In the genomic region with DNA sequence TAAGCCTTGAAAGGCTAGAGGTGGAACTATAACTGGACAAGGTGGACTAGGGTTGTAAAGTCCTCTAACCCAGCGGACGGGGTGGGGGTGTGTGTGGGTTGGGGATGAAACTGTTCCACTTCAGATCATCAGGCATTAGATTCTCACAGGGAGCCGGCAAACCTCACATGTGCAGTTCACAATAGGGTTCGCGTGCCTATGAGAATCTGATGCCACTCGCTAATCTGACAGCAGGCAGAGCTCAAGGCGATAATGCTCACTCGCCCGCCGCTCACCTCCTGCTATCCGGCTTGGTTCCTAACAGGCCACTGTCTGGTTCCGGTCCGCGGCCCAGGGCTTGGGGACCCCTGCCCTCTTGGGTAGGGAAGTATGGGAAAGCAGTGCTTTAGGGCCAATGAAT, we compare ENCODE assay signal across 7 cellular contexts. TPM values are rescaled to one million over a fixed set of nuclear protein-coding genes. Genes with fewer than 3 reads are reported as not detected.
DNase-seq lines count a peak whose midpoint lies in the region; ATAC-seq, FAIRE-seq and TF ChIP-seq lines count a peak whose summit lies in the region.

No MANE protein-coding gene starts in this region.

- peaks cover 24% of the 10 kb centered on the region for H3K36me3 ChIP-seq in GM23248 (ENCODE audit: low read depth)
- H3K36me3 ChIP-seq in PC-9 (ENCODE audit: low read depth) = 0 out of 2 replicates have a peak, but pooled peaks cover 3% of the 10 kb centered on the region
- peaks cover 58% of the 10 kb centered on the region for H3K36me3 ChIP-seq in K562 (ENCODE audit: control insufficient read depth, insufficient read depth, low read length)
- peaks cover 40% of the 10 kb centered on the region for H3K36me3 ChIP-seq in lower lobe of right lung
- peaks cover under 1% of the 10 kb centered on the region for H3K36me3 ChIP-seq in thoracic aorta

- H3K9ac ChIP-seq in GM23248 = peak overlapping the region; percentile 88
- H3K9ac ChIP-seq in K562 (ENCODE audit: insufficient read depth in 1 of 2, low read depth in 2 of 2, low read length in 2 of 2) = peak overlapping the region; percentile 88 to 96

- H3F3A ChIP-seq in GM23248 (ENCODE audit: insufficient read depth) (peaks cover 29% of the 10 kb centered on the region), PC-9 (ENCODE audit: insufficient read depth, low read depth) (peaks cover 11% of the 10 kb centered on the region)

- peaks cover 27% of the 10 kb centered on the region for H3K4me1 ChIP-seq in GM23248 (ENCODE audit: insufficient read depth)
- peaks cover 34% of the 10 kb centered on the region for H3K4me1 ChIP-seq in PC-9 (replicated peaks; ENCODE audit: insufficient read depth)
- peaks cover 0 to 6% of the 10 kb centered on the region in 2 experiments; a peak in 2 of 5 replicates for H3K4me1 ChIP-seq in K562 (replicated peaks in 1 of 2; ENCODE audit: control insufficient read depth in 2 of 2, insufficient read depth in 2 of 2, low read length in 2 of 2)
- H3K4me1 ChIP-seq in lower lobe of right lung = peaks cover 27% of the 10 kb centered on the region
- peaks cover 8 to 22% of the 10 kb centered on the region in 2 donors for H3K4me1 ChIP-seq in thoracic aorta (ENCODE audit: control insufficient read depth in 1 of 2, low read depth in 2 of 2)

- H3K9me3 ChIP-seq in GM23248 (ENCODE audit: low read depth) (no peaks in the 10 kb centered on the region), PC-9 (ENCODE audit: insufficient read depth, low read depth) (no peaks in the 10 kb centered on the region), K562 (replicated peaks; ENCODE audit: control insufficient read depth, insufficient read depth, low read depth, low read length) (no peaks in the 10 kb centered on the region), lower lobe of right lung (no peaks in the 10 kb centered on the region), thoracic aorta (no peaks in the 10 kb centered on the region)

- peaks cover 3% of the 10 kb centered on the region for H3K9me1 ChIP-seq in K562 (ENCODE audit: control insufficient read depth, insufficient read depth, low read length)

- peak; percentile 19 for DNase-seq in GM23248
- DNase-seq in PC-9 = no peak
- peak; percentile 10 to 39 (median 16) for DNase-seq in K562 (ENCODE audit: extremely low read depth in 1 of 4, low spot score in 3 of 4)
- no peak for DNase-seq in lower lobe of right lung
- DNase-seq in thoracic aorta (ENCODE audit: low spot score) = no peak
- no peak for DNase-seq in central memory CD4-positive, alpha-beta T cell
- no peak for DNase-seq in effector CD4-positive, alpha-beta T cell

- WGBS in GM23248 (ENCODE audit: low coverage in 1 of 2, low lambda C conversion rate in 2 of 2, missing lambda C conversion rate in 2 of 2), 2 experiments = 82 to 83% methylated on average over 13 to 14 of the region's 14 CpGs
- WGBS in K562 (ENCODE audit: insufficient coverage, low coverage, missing lambda C conversion rate) = 0% methylated on average over 12 of the region's 14 CpGs

- peak overlapping the region; percentile 89 for H3K4me3 ChIP-seq in GM23248
- H3K4me3 ChIP-seq in PC-9 = peak overlapping the region; percentile 87
- peak overlapping the region; percentile 84 for H3K4me3 ChIP-seq in K562
- H3K4me3 ChIP-seq in lower lobe of right lung = peak overlapping the region; percentile 92
- H3K4me3 ChIP-seq in thoracic aorta = peak overlapping the region; percentile 96

- H3K9me2 ChIP-seq in GM23248 (ENCODE audit: insufficient read depth) (no peaks in the 10 kb centered on the region), PC-9 (ENCODE audit: insufficient read depth) (no peaks in the 10 kb centered on the region)

- BruUV-seq in PC-9 (replicated peaks; lab: Mats Ljungman, UMichigan) (no TSS peak), K562 (replicated peaks; lab: Mats Ljungman, UMichigan) (no TSS peak)

- no peak for TF ChIP-seq RAD21 in K562 (CRISPR knock-in tag; conservative IDR thresholded peaks at IDR 0.05 in 1 of 2, IDR thresholded peaks at IDR 0.05 in 1 of 2)

- CTCF ChIA-PET in PC-9 (lab: Charles Lee) (no interaction called here), K562 (lab: Yijun Ruan, JAX; ENCODE audit: low intra/inter-chr PET ratio) (no interaction called here)

- H3K79me2 ChIP-seq in GM23248 (ENCODE audit: insufficient read depth) (peaks cover 68% of the 10 kb centered on the region), PC-9 (ENCODE audit: low read depth) (peaks cover 44% of the 10 kb centered on the region), K562 (ENCODE audit: control insufficient read depth, insufficient read depth, low read length) (peaks cover 74% of the 10 kb centered on the region)

- TF ChIP-seq EP300 in K562 (IDR thresholded peaks at IDR 0.05; ENCODE audit: low read length) = no peak

- H4K20me1 ChIP-seq in GM23248 (ENCODE audit: insufficient read depth) (no peaks in the 10 kb centered on the region), PC-9 (ENCODE audit: insufficient read depth) (no peaks in the 10 kb centered on the region), K562 (replicated peaks; ENCODE audit: control insufficient read depth, insufficient read depth, low read length) (no peaks in the 10 kb centered on the region)

- no peak for TF ChIP-seq CTCF in PC-9 (conservative IDR thresholded peaks at IDR 0.05)
- no peak for TF ChIP-seq CTCF in K562 (IDR thresholded peaks at IDR 0.05 in 2 of 3, conservative IDR thresholded peaks at IDR 0.05 in 1 of 3; ENCODE audit: insufficient read depth in 2 of 3, low read depth in 1 of 3, low read length in 3 of 3)
- no peak for TF ChIP-seq CTCF in lower lobe of right lung (IDR thresholded peaks at IDR 0.05)
- TF ChIP-seq CTCF in thoracic aorta (IDR thresholded peaks at IDR 0.05) = no peak

- POLR2A ChIA-PET in PC-9 (lab: Charles Lee; ENCODE audit: unreplicated experiment) (no interaction called here), K562 (lab: Yijun Ruan, JAX) (interaction anchor here (1.8 kb wide), 1 partner anchor 9 kb away, joined by 4 read pairs; no protein-coding TSS in a partner anchor)

- FAIRE-seq in K562 (lab: Jason Lieb, UNC) = no peak

- H2AFZ ChIP-seq in GM23248 (peak overlapping the region; percentile 95), PC-9 (peak overlapping the region; percentile 90), K562 (ENCODE audit: low read depth, low read length) (peak overlapping the region; percentile 96; the same call in 1 of the 2 replicates)

- peak; percentile 34 for ATAC-seq in K562
- no peak for ATAC-seq in lower lobe of right lung
- no peak for ATAC-seq in thoracic aorta (ENCODE audit: insufficient number of reproducible peaks, low FRiP score, low read depth)

- peak overlapping the region; percentile 68 for H3K27ac ChIP-seq in GM23248
- H3K27ac ChIP-seq in PC-9 = no peak overlapping the region
- peak overlapping the region; percentile 98 for H3K27ac ChIP-seq in K562 (ENCODE audit: extremely low read depth, low read depth, low read length)
- peak overlapping the region; percentile 88 for H3K27ac ChIP-seq in lower lobe of right lung
- peak overlapping the region in 1 of 2 donors; percentile 83 for H3K27ac ChIP-seq in thoracic aorta

- in situ Hi-C loops in GM23248 (cut with MboI) (no loop called here), K562 (cut with MboI) (no loop called here)

- TF ChIP-seq POLR2A in K562 (conservative IDR thresholded peaks at IDR 0.05) = no peak

- H3K27me3 ChIP-seq in GM23248 (replicated peaks; ENCODE audit: insufficient read depth) (no peaks in the 10 kb centered on the region), PC-9 (ENCODE audit: insufficient read depth, low read depth) (no peaks in the 10 kb centered on the region), K562 (ENCODE audit: control insufficient read depth in 2 of 2, insufficient read depth in 2 of 2, low read length in 2 of 2) (no peaks in the 10 kb centered on the region), lower lobe of right lung (ENCODE audit: low read depth) (no peaks in the 10 kb centered on the region), thoracic aorta (replicated peaks; ENCODE audit: insufficient read depth) (no peaks in the 10 kb centered on the region)

- intact Hi-C loops in PC-9 (cut with micrococcal nuclease; ENCODE audit: unreplicated experiment) = no loop called here
- intact Hi-C loops in K562 (cut with micrococcal nuclease) = no loop called here
- intact Hi-C loops in lower lobe of right lung (cut with DNase I) = no loop called here

- H3K4me2 ChIP-seq in GM23248 (ENCODE audit: unreplicated experiment) (peak overlapping the region; percentile 97), PC-9 (peak overlapping the region; percentile 93), K562 (ENCODE audit: insufficient read depth, low read length) (peak overlapping the region; percentile 99)

RNA-seq across cellular contexts. Expression of gene ERLIN1, which starts 1.0 kb away (rescaled TPM):
- 32.2 and 43.3 TPM in 2 replicates for total RNA-seq in GM23248 (2014; rRNA removed; shearing (Covaris generic))
- 62.5 and 63.3 TPM in 2 replicates for polyA plus RNA-seq in GM23248 (2016; fragmentation: Nextera tagmentation; extraction: Ambion mirVana)
- 18.6 and 24.9 TPM in 2 replicates for total RNA-seq in PC-9 (2021)
- total RNA-seq in K562 (2011; cell fraction: chromatin; rRNA removed; ENCODE audit: low replicate concordance) = 20.4 and 27.6 TPM in 2 replicates
- total RNA-seq in K562 (2011; cell fraction: nucleolus; rRNA removed) = 23.6 and 24.0 TPM in 2 replicates
- 27.5 and 30.7 TPM in 2 replicates for total RNA-seq in K562 (2011; cell fraction: nucleoplasm; rRNA removed)
- 11.9 and 15.4 TPM in 2 replicates for total RNA-seq in K562 (2014; rRNA removed)
- 15.4 and 15.9 TPM in 2 replicates for total RNA-seq in K562 (2014; rRNA removed; fragmentation: Illumina TruSeq; extraction: Trizol)
- total RNA-seq in K562 (2015; rRNA removed; fragmentation: Illumina TruSeq; extraction: Trizol) = 16.9 and 17.8 TPM in 2 replicates
- total RNA-seq in K562 (2021) = 14.6 and 14.7 TPM in 2 replicates
- 20.1 and 23.0 TPM in 2 replicates for polyA plus RNA-seq in K562 (2011; rRNA removed)
- polyA plus RNA-seq in K562 (2011; cell fraction: cytosol; rRNA removed) = 8.5 and 12.1 TPM in 2 replicates
- 15.0 and 18.8 TPM in 2 replicates for polyA plus RNA-seq in K562 (2011; cell fraction: nucleus; rRNA removed)
- 23.3 and 25.2 TPM in 2 replicates for polyA plus RNA-seq in K562 (2012)
- polyA plus RNA-seq in K562 (2014; fragmentation: Illumina TruSeq; extraction: Trizol) = 20.3 and 26.8 TPM in 2 replicates
- 10 to 100 TPM in 1 of 2 experiments, 1 to 10 TPM in 1; 9.8 to 15.5 TPM for polyA plus RNA-seq in K562 (2014; fragmentation: Nextera tagmentation; extraction: Ambion mirVana)
- polyA plus RNA-seq in K562 (2014; rRNA removed) = 16.1 and 19.1 TPM in 2 replicates
- 20.7 and 23.5 TPM in 2 replicates for polyA minus RNA-seq in K562 (2011; rRNA and poly(A)+ RNA removed)
- polyA minus RNA-seq in K562 (2011; cell fraction: cytosol; rRNA and poly(A)+ RNA removed) = 9.0 and 9.8 TPM in 2 replicates
- 7.8 and 10.9 TPM in 2 replicates for polyA minus RNA-seq in K562 (2011; cell fraction: nucleus; rRNA and poly(A)+ RNA removed)
- 31.9 TPM for total RNA-seq in lower lobe of right lung
- 10 to 100 TPM in 1 of 2 donors, 1 to 10 TPM in 1; 9.3 to 21.2 TPM for total RNA-seq in thoracic aorta

RNA-seq across cellular contexts. Expression of gene CHUK, which starts 42.6 kb away (rescaled TPM):
- total RNA-seq in GM23248 (2014; rRNA removed; shearing (Covaris generic)) = 18.7 and 21.7 TPM in 2 replicates
- polyA plus RNA-seq in GM23248 (2016; fragmentation: Nextera tagmentation; extraction: Ambion mirVana) (11.0 and 12.7 TPM in 2 replicates), K562 (2011; rRNA removed) (15.6 and 25.9 TPM in 2 replicates), K562 (2014; fragmentation: Illumina TruSeq; extraction: Trizol) (29.0 and 30.9 TPM in 2 replicates), K562 (2014; fragmentation: Nextera tagmentation; extraction: Ambion mirVana) (10 to 100 TPM in 1 of 2 experiments, 1 to 10 TPM in 1; 8.1 to 10.0 TPM), K562 (2014; rRNA removed) (17.3 and 18.2 TPM in 2 replicates)
- total RNA-seq in PC-9 (2021) (6.2 and 7.8 TPM in 2 replicates), K562 (2014; rRNA removed) (17.0 and 18.3 TPM in 2 replicates), K562 (2014; rRNA removed; fragmentation: Illumina TruSeq; extraction: Trizol) (33.1 and 36.5 TPM in 2 replicates), K562 (2015; rRNA removed; fragmentation: Illumina TruSeq; extraction: Trizol) (25.4 and 32.4 TPM in 2 replicates), K562 (2021) (20.2 and 20.9 TPM in 2 replicates), lower lobe of right lung (20.0 TPM), thoracic aorta (10 to 100 TPM; 17.7 to 25.0 TPM)
- total RNA-seq in K562 (2011; cell fraction: chromatin; rRNA removed; ENCODE audit: low replicate concordance) = 15.6 and 46.0 TPM in 2 replicates
- 5.0 and 7.9 TPM in 2 replicates for total RNA-seq in K562 (2011; cell fraction: nucleolus; rRNA removed)
- 16.6 and 19.2 TPM in 2 replicates for total RNA-seq in K562 (2011; cell fraction: nucleoplasm; rRNA removed)
- polyA plus RNA-seq in K562 (2011; cell fraction: cytosol; rRNA removed) = 4.2 and 6.6 TPM in 2 replicates
- polyA plus RNA-seq in K562 (2011; cell fraction: nucleus; rRNA removed) = 7.2 and 8.3 TPM in 2 replicates
- polyA plus RNA-seq in K562 (2012) = 12.1 and 13.4 TPM in 2 replicates
- polyA minus RNA-seq in K562 (2011; rRNA and poly(A)+ RNA removed) = 34.7 and 39.3 TPM in 2 replicates
- polyA minus RNA-seq in K562 (2011; cell fraction: cytosol; rRNA and poly(A)+ RNA removed) = 7.9 and 11.6 TPM in 2 replicates
- 7.5 and 12.6 TPM in 2 replicates for polyA minus RNA-seq in K562 (2011; cell fraction: nucleus; rRNA and poly(A)+ RNA removed)

Comparison
In these comparisons a context has a peak if more than half of its experiments do, and no peak if none do; other contexts are left out.
1. DNase-seq: peak in GM23248 (single experiment) and K562 (4 of 4); none in PC-9 (0 of 2), lower lobe of right lung (single experiment), thoracic aorta (single experiment), central memory CD4-positive, alpha-beta T cell (single experiment) and effector CD4-positive, alpha-beta T cell (single experiment).
2. Peak in every context shown above with its lines, with median percentiles within 50 percentile points of each other: H2AFZ ChIP-seq, H3K4me2 ChIP-seq and H3K4me3 ChIP-seq.